In the genomic region with DNA sequence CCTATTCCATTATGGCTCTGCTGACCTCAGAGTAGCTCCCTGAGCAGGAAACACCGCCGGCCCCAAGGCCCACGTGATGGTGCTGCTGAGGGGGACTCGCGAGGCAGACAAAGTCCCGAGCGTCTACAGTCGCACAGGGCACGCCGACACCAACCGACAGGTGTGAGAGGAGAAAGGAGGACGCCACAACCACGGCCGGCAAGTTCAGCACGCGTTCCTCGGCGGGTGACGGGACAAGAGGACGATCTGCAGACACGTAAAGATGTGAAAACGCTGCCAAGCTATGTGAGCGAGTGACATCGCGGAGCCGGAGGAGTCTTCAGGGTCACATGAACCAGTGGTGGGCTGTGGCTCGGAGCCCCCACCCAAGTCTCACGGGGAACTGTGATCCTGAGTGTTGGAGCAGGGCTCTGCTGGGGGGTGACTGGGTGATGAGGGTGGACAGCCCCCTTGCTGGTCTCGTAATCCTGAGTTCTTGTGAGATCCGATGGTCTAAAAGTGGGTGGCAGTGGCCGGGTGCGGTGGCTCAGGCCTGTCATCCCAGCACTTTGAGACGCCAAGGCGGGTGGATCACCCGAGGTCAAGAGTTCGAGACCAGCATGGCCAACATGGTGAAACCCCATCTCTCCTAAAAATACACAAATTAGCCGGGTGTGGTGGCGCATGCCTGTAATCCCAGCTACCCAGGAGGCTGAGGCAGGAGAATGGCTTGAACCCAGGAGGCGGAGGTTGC, we compare ENCODE assay signal across 1 cellular context.
TF ChIP-seq lines count a peak whose summit lies in the region.

No MANE protein-coding gene starts in this region.

TF ChIP-seq in WTC11, 78 proteins besides CTCF, POLR2A, EP300 and RAD21 (continued from another document):
- no peak for TF ChIP-seq ZNF425 (CRISPR knock-in tag; conservative IDR thresholded peaks at IDR 0.05)
